38 cellular contexts compared by ENCODE assay signal in the genomic region with DNA sequence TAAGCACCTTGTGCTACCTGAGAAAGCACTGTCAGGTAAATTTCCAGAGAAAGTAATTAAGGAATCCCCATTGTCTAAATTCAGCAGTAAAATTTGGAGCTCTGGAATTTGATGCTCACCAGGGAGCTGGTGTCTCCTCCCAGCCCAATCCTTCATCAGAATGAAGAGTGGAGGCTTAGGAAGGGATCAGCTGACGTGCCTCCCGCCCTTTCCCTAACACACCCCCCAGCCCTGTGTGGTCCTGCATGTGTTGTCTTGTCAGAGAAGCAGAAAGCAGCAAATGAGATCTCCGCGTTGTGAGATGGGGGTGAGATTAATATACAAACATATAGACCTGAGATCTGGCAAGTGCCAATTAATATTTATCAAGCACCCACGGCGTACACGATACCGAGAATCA. TPM values are rescaled to one million over a fixed set of nuclear protein-coding genes. Genes with fewer than 3 reads are reported as not detected.
"Had no signal": no experiment of that assay in that cellular context is flagged by ENCODE, and none has a peak within 500 bp of the region (broad histone marks: within the 10 kb centered on the region; RNA-seq: fewer than 3 reads in every experiment).

No MANE protein-coding gene starts in this region.

- H3K4me1 Mint-ChIP-seq: activated CD4-positive, alpha-beta T cell treated with anti-CD3 and anti-CD28 coated beads for 36 hours; activated CD4-positive, alpha-beta T cell treated with anti-CD3 and anti-CD28 coated beads, Interleukin-2, amount 10 ng/mL, durations not matched to agents 24 days and 14 days; activated naive CD4-positive, alpha-beta T cell treated with anti-CD3 and anti-CD28 coated beads, Interleukin-2, amount 50 U/mL, for 24 hours; central memory CD8-positive, alpha-beta T cell had no signal

- H3K9me3 ChIP-seq: ascending aorta, esophagus squamous epithelium, gastroesophageal sphincter had no signal

- H3K27ac Mint-ChIP-seq: activated CD4-positive, alpha-beta memory T cell treated with anti-CD3 and anti-CD28 coated beads for 36 hours; activated CD4-positive, alpha-beta T cell treated with anti-CD3 and anti-CD28 coated beads for 36 hours; activated CD4-positive, alpha-beta T cell treated with anti-CD3 and anti-CD28 coated beads, Interleukin-2, amount 10 ng/mL, durations not matched to agents 24 days and 14 days; activated CD8-positive, alpha-beta memory T cell treated with anti-CD3 and anti-CD28 coated beads, Interleukin-2, amount 10 ng/mL, durations not matched to agents 7 days and 5 days; activated CD8-positive, alpha-beta T cell treated with anti-CD3 and anti-CD28 coated beads, Interleukin-2, amount 10 ng/mL, durations not matched to agents 7 days and 5 days; activated naive CD4-positive, alpha-beta T cell treated with anti-CD3 and anti-CD28 coated beads for 36 hours; activated naive CD4-positive, alpha-beta T cell treated with anti-CD3 and anti-CD28 coated beads, Interleukin-2, amount 50 U/mL, for 24 hours; activated naive CD8-positive, alpha-beta T cell treated with anti-CD3 and anti-CD28 coated beads, Interleukin-2, amount 10 ng/mL, durations not matched to agents 7 days and 5 days; activated T-helper 1 cell treated with anti-CD3 and anti-CD28 coated beads, Interleukin-12 subunit alpha, Interleukin-12 subunit beta, Interleukin-2, Interleukin-4 antibody, amounts not matched to agents 30 ng/mL and 10 ng/mL and 1 ng/mL, durations not matched to agents 14 hours and 24 hours and 36 hours; activated T-helper 2 cell treated with anti-CD3 and anti-CD28 coated beads, Interferon-gamma antibody, Interleukin-2, Interleukin-4, amounts not matched to agents 10 μg/mL and 5 μg/mL and 100 μg/mL, durations not matched to agents 14 hours and 24 hours and 36 hours; dendritic cell treated with granulocyte-macrophage colony-stimulating factor and Interleukin-4, amounts not matched to agents 40 ng/mL and 50 ng/mL, for 4 days had no signal

- H3K36me3 ChIP-seq: ascending aorta, brain microvascular endothelial cell, esophagus squamous epithelium, gastroesophageal sphincter had no signal

- H3K27ac ChIP-seq: ascending aorta, brain microvascular endothelial cell, coronary artery, dorsolateral prefrontal cortex, epithelial cell of prostate, esophagus squamous epithelium, gastroesophageal sphincter had no signal

- H3K4me3 ChIP-seq: ascending aorta, coronary artery, dorsolateral prefrontal cortex, esophagus squamous epithelium, gastroesophageal sphincter had no signal

- FAIRE-seq: bronchial epithelial cell, endometrium, endothelial cell of umbilical vein had no signal

- H3K27me3 ChIP-seq: ascending aorta had no signal

- H3K9me3 Mint-ChIP-seq: activated CD4-positive, alpha-beta T cell treated with anti-CD3 and anti-CD28 coated beads, Interleukin-2, amount 10 ng/mL, durations not matched to agents 24 days and 14 days; activated naive CD4-positive, alpha-beta T cell treated with anti-CD3 and anti-CD28 coated beads for 36 hours; activated T-helper 1 cell treated with anti-CD3 and anti-CD28 coated beads, Interleukin-12 subunit alpha, Interleukin-12 subunit beta, Interleukin-2, Interleukin-4 antibody, amounts not matched to agents 30 ng/mL and 10 ng/mL and 1 ng/mL, durations not matched to agents 14 hours and 24 hours and 36 hours; activated T-helper 2 cell treated with anti-CD3 and anti-CD28 coated beads, Interferon-gamma antibody, Interleukin-2, Interleukin-4, amounts not matched to agents 10 μg/mL and 5 μg/mL and 100 μg/mL, durations not matched to agents 14 hours and 24 hours and 36 hours; central memory CD8-positive, alpha-beta T cell; dendritic cell treated with granulocyte-macrophage colony-stimulating factor and Interleukin-4, amounts not matched to agents 40 ng/mL and 50 ng/mL, for 4 days had no signal

- H3K4me1 ChIP-seq: ascending aorta, esophagus squamous epithelium, gastroesophageal sphincter had no signal

- ATAC-seq: activated CD4-positive, alpha-beta T cell treated with anti-CD3 and anti-CD28 coated beads for 36 hours; activated CD8-positive, alpha-beta memory T cell treated with anti-CD3 and anti-CD28 coated beads, Interleukin-2, amount 10 ng/mL, durations not matched to agents 7 days and 5 days; activated CD8-positive, alpha-beta T cell treated with anti-CD3 and anti-CD28 coated beads, Interleukin-2, amount 10 ng/mL, durations not matched to agents 7 days and 5 days; gastroesophageal sphincter had no signal

- DNase-seq: activated CD4-positive, alpha-beta memory T cell treated with anti-CD3 and anti-CD28 coated beads for 36 hours; activated CD4-positive, alpha-beta T cell treated with anti-CD3 and anti-CD28 coated beads for 36 hours; activated CD4-positive, alpha-beta T cell treated with anti-CD3 and anti-CD28 coated beads, Interleukin-2, amount 10 ng/mL, durations not matched to agents 24 days and 14 days; activated CD4-positive, CD25-positive, alpha-beta regulatory T cell; activated CD4-positive, CD25-positive, alpha-beta regulatory T cell treated with anti-CD3 and anti-CD28 coated beads, Interleukin-2, amount 50 U/mL, for 72 hours; activated CD8-positive, alpha-beta memory T cell treated with anti-CD3 and anti-CD28 coated beads, Interleukin-2, amount 10 ng/mL, durations not matched to agents 7 days and 5 days; activated CD8-positive, alpha-beta memory T cell treated with anti-CD3 and anti-CD28 coated beads, Interleukin-2, amount 50 U/mL, for 4 hours; activated CD8-positive, alpha-beta T cell treated with anti-CD3 and anti-CD28 coated beads, Interleukin-2, amount 10 ng/mL, durations not matched to agents 7 days and 5 days; activated effector memory CD4-positive, alpha-beta T cell treated with anti-CD3 and anti-CD28 coated beads, Interleukin-2, amount 50 U/mL, for 16 hours; activated naive CD4-positive, alpha-beta T cell treated with anti-CD3 and anti-CD28 coated beads for 36 hours; activated naive CD8-positive, alpha-beta T cell treated with anti-CD3 and anti-CD28 coated beads, Interleukin-2, amount 10 ng/mL, durations not matched to agents 7 days and 5 days; activated T-cell treated with anti-CD3 and anti-CD28 coated beads, Interleukin-2, amount 50 U/mL, for 1 hour; activated T-cell treated with anti-CD3 and anti-CD28 coated beads, Interleukin-2, amount 50 U/mL, for 48 hours; brain microvascular endothelial cell; dorsolateral prefrontal cortex; effector CD8-positive, alpha-beta T cell; esophagus squamous epithelium; foreskin melanocyte; T-helper 2 cell had no signal

- H3K36me3 Mint-ChIP-seq: activated CD4-positive, alpha-beta memory T cell treated with anti-CD3 and anti-CD28 coated beads for 36 hours; activated naive CD8-positive, alpha-beta T cell treated with anti-CD3 and anti-CD28 coated beads, Interleukin-2, amount 10 ng/mL, durations not matched to agents 7 days and 5 days had no signal

- H3K4me3 Mint-ChIP-seq: activated CD4-positive, alpha-beta memory T cell treated with anti-CD3 and anti-CD28 coated beads for 36 hours; activated CD4-positive, alpha-beta T cell treated with anti-CD3 and anti-CD28 coated beads for 36 hours; activated CD4-positive, alpha-beta T cell treated with anti-CD3 and anti-CD28 coated beads, Interleukin-2, amount 10 ng/mL, durations not matched to agents 24 days and 14 days; activated CD8-positive, alpha-beta memory T cell treated with anti-CD3 and anti-CD28 coated beads, Interleukin-2, amount 10 ng/mL, durations not matched to agents 7 days and 5 days; activated CD8-positive, alpha-beta T cell treated with anti-CD3 and anti-CD28 coated beads, Interleukin-2, amount 10 ng/mL, durations not matched to agents 7 days and 5 days; activated naive CD4-positive, alpha-beta T cell treated with anti-CD3 and anti-CD28 coated beads for 36 hours; activated naive CD4-positive, alpha-beta T cell treated with anti-CD3 and anti-CD28 coated beads, Interleukin-2, amount 50 U/mL, for 24 hours; activated naive CD8-positive, alpha-beta T cell treated with anti-CD3 and anti-CD28 coated beads, Interleukin-2, amount 10 ng/mL, durations not matched to agents 7 days and 5 days; activated T-helper 1 cell treated with anti-CD3 and anti-CD28 coated beads, Interleukin-12 subunit alpha, Interleukin-12 subunit beta, Interleukin-2, Interleukin-4 antibody, amounts not matched to agents 30 ng/mL and 10 ng/mL and 1 ng/mL, durations not matched to agents 14 hours and 24 hours and 36 hours; central memory CD8-positive, alpha-beta T cell; dendritic cell treated with granulocyte-macrophage colony-stimulating factor and Interleukin-4, amounts not matched to agents 40 ng/mL and 50 ng/mL, for 4 days had no signal

RNA-seq across cellular contexts. Expression of a gene that starts 26.9 kb away (rescaled TPM):
- total RNA-seq: activated CD4-positive, alpha-beta memory T cell treated with anti-CD3 and anti-CD28 coated beads for 36 hours; activated CD4-positive, alpha-beta T cell treated with anti-CD3 and anti-CD28 coated beads for 36 hours; activated CD4-positive, alpha-beta T cell treated with anti-CD3 and anti-CD28 coated beads, Interleukin-2, amount 10 ng/mL, durations not matched to agents 24 days and 14 days; activated CD8-positive, alpha-beta memory T cell treated with anti-CD3 and anti-CD28 coated beads for 36 hours; activated CD8-positive, alpha-beta memory T cell treated with anti-CD3 and anti-CD28 coated beads, Interleukin-2, amount 10 ng/mL, durations not matched to agents 7 days and 5 days; activated CD8-positive, alpha-beta T cell treated with anti-CD3 and anti-CD28 coated beads, Interleukin-2, amount 10 ng/mL, durations not matched to agents 7 days and 5 days; activated naive CD4-positive, alpha-beta T cell treated with anti-CD3 and anti-CD28 coated beads for 36 hours; activated naive CD8-positive, alpha-beta T cell treated with anti-CD3 and anti-CD28 coated beads, Interleukin-2, amount 10 ng/mL, durations not matched to agents 7 days and 5 days; activated T-helper 1 cell treated with anti-CD3 and anti-CD28 coated beads, Interleukin-12 subunit alpha, Interleukin-12 subunit beta, Interleukin-2, Interleukin-4 antibody, amounts not matched to agents 30 ng/mL and 10 ng/mL and 1 ng/mL, durations not matched to agents 14 hours and 24 hours and 36 hours; activated T-helper 2 cell treated with anti-CD3 and anti-CD28 coated beads, Interferon-gamma antibody, Interleukin-2, Interleukin-4, amounts not matched to agents 10 μg/mL and 5 μg/mL and 100 μg/mL, durations not matched to agents 14 hours and 24 hours and 36 hours; ascending aorta; bronchial epithelial cell; cardiac septum; dorsolateral prefrontal cortex; endothelial cell of umbilical vein; esophagus squamous epithelium; fibroblast of lung; fibroblast of villous mesenchyme; gastroesophageal sphincter; glomerular endothelial cell; T-helper 1 cell treated with Interleukin-12 subunit alpha and Interleukin-12 subunit beta and Interleukin-4 antibody, amounts not matched to agents 30 ng/mL and 1 ng/mL, for 36 hours had no signal
- polyA plus RNA-seq: endothelial cell of umbilical vein, esophagus, fibroblast of lung had no signal
